In the genomic region with DNA sequence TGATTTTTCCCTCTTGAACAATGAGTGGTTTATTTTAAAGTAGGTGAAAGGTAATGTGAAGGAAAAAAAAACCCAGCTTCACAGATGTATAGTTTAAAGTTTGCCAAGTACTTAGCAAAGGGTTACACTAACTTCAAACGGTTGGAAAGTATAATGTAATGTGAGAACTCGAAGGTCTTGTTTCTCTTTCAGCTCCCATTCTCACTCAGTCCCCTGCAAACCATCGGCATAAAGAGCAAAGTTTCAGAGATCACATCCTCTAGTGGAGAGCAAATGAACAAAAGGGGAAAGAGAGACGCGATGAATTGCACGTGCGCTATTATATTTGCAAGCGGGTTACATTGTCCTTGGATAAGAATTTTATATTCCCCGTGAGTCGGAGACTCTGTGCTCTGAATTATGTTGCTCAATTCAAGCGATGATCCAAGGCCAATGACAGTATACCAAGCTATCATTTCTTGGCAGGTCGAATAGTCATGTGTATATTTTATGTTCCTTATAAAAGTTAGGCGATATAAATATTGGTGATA, we compare ENCODE assay signal across 1 cellular context.
TF ChIP-seq lines count a peak whose summit lies in the region.

No MANE protein-coding gene starts in this region.

TF ChIP-seq in HepG2, 621 proteins besides CTCF, POLR2A, EP300 and RAD21 (continued from another document and continues in another):
- TF ChIP-seq, protein P1, sequence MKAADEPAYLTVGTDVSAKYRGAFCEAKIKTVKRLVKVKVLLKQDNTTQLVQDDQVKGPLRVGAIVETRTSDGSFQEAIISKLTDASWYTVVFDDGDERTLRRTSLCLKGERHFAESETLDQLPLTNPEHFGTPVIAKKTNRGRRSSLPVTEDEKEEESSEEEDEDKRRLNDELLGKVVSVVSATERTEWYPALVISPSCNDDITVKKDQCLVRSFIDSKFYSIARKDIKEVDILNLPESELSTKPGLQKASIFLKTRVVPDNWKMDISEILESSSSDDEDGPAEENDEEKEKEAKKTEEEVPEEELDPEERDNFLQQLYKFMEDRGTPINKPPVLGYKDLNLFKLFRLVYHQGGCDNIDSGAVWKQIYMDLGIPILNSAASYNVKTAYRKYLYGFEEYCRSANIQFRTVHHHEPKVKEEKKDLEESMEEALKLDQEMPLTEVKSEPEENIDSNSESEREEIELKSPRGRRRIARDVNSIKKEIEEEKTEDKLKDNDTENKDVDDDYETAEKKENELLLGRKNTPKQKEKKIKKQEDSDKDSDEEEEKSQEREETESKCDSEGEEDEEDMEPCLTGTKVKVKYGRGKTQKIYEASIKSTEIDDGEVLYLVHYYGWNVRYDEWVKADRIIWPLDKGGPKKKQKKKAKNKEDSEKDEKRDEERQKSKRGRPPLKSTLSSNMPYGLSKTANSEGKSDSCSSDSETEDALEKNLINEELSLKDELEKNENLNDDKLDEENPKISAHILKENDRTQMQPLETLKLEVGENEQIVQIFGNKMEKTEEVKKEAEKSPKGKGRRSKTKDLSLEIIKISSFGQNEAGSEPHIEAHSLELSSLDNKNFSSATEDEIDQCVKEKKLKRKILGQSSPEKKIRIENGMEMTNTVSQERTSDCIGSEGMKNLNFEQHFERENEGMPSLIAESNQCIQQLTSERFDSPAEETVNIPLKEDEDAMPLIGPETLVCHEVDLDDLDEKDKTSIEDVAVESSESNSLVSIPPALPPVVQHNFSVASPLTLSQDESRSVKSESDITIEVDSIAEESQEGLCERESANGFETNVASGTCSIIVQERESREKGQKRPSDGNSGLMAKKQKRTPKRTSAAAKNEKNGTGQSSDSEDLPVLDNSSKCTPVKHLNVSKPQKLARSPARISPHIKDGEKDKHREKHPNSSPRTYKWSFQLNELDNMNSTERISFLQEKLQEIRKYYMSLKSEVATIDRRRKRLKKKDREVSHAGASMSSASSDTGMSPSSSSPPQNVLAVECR (CRISPR knock-in tag; IDR thresholded peaks at IDR 0.05; ENCODE audit: borderline replicate concordance), result peak; percentile 16; the same call in 1 of the 2 replicates
- TF ChIP-seq ZNF343 (CRISPR knock-in tag; IDR thresholded peaks at IDR 0.05) (no peak), U2AF2 (IDR thresholded peaks at IDR 0.05; ENCODE audit: low read depth, low read length) (no peak), TEAD2 (CRISPR knock-in tag; IDR thresholded peaks at IDR 0.05) (no peak), NFYB (CRISPR knock-in tag; IDR thresholded peaks at IDR 0.05) (no peak), DPF2 (CRISPR knock-in tag; IDR thresholded peaks at IDR 0.05; ENCODE audit: borderline replicate concordance, low read depth) (peak; percentile 57; the same call in 1 of the 2 replicates), MED8 (CRISPR knock-in tag; IDR thresholded peaks at IDR 0.05; ENCODE audit: insufficient replicate concordance) (peak; percentile 80), TOE1 (CRISPR knock-in tag; IDR thresholded peaks at IDR 0.05) (peak; percentile 25; the same call in 1 of the 2 replicates), GATA4 (IDR thresholded peaks at IDR 0.05; ENCODE audit: borderline replicate concordance, low read depth) (peak; percentile 80; the same call in 1 of the 2 replicates), ZNF24 (IDR thresholded peaks at IDR 0.05) (0 out of 2 replicates have a peak, but pooled peaks have one; percentile 11), SATB2 (CRISPR knock-in tag; IDR thresholded peaks at IDR 0.05) (0 out of 2 replicates have a peak, but pooled peaks have one; percentile 43), CEBPG (CRISPR knock-in tag; IDR thresholded peaks at IDR 0.05) (peak; percentile 78), SMC3 (IDR thresholded peaks at IDR 0.05; ENCODE audit: low read length) (peak; percentile 52; the same call in 1 of the 2 replicates), MEF2D (CRISPR knock-in tag; IDR thresholded peaks at IDR 0.05) (peak; percentile 84), KAT8 (CRISPR knock-in tag; IDR thresholded peaks at IDR 0.05) (peak; percentile 45; the same call in 1 of the 2 replicates), ZFP41 (CRISPR knock-in tag; IDR thresholded peaks at IDR 0.05; ENCODE audit: borderline replicate concordance) (no peak), ZNF616 (CRISPR knock-in tag; IDR thresholded peaks at IDR 0.05; ENCODE audit: low read depth) (no peak), IRX3 (CRISPR knock-in tag; IDR thresholded peaks at IDR 0.05; ENCODE audit: borderline replicate concordance, low read depth) (no peak), ZNF883 (CRISPR knock-in tag; IDR thresholded peaks at IDR 0.05; ENCODE audit: not compliant biosample characterization) (no peak), HNF4A (CRISPR knock-in tag; IDR thresholded peaks at IDR 0.05) (peak; percentile 89), RFX3 (CRISPR knock-in tag; IDR thresholded peaks at IDR 0.05) (no peak), ZNF629 (CRISPR knock-in tag; conservative IDR thresholded peaks at IDR 0.05) (peak; percentile 50), ZNF746 (CRISPR knock-in tag; IDR thresholded peaks at IDR 0.05) (no peak; the same call in 1 of the 2 replicates), MTA3 (CRISPR knock-in tag; IDR thresholded peaks at IDR 0.05) (no peak), DNMT1 (CRISPR knock-in tag; IDR thresholded peaks at IDR 0.05) (no peak), ZNF234 (CRISPR knock-in tag; conservative IDR thresholded peaks at IDR 0.05) (no peak), ZNF564 (CRISPR knock-in tag; IDR thresholded peaks at IDR 0.05) (no peak), MBD4 (IDR thresholded peaks at IDR 0.05; ENCODE audit: borderline replicate concordance, low read length) (peak; percentile 72; the same call in 1 of the 2 replicates), RFX5 (IDR thresholded peaks at IDR 0.05; ENCODE audit: low read depth, low read length) (no peak), NCOA2 (CRISPR knock-in tag; IDR thresholded peaks at IDR 0.05) (peak; percentile 90), PITX1 (CRISPR knock-in tag; IDR thresholded peaks at IDR 0.05) (peak; percentile 75), KDM2A (CRISPR knock-in tag; IDR thresholded peaks at IDR 0.05; ENCODE audit: borderline replicate concordance, low read depth) (no peak), GABPA (IDR thresholded peaks at IDR 0.05; ENCODE audit: low read depth, low read length) (no peak), GABPA (CRISPR knock-in tag; IDR thresholded peaks at IDR 0.05; ENCODE audit: low read depth) (no peak), ARNT2 (CRISPR knock-in tag; IDR thresholded peaks at IDR 0.05; ENCODE audit: low read depth) (peak; percentile 19; the same call in 1 of the 2 replicates), CREB1 (IDR thresholded peaks at IDR 0.05) (no peak), CREB1 (CRISPR knock-in tag; IDR thresholded peaks at IDR 0.05) (peak; percentile 70; the same call in 1 of the 2 replicates), IRF2 (CRISPR knock-in tag; IDR thresholded peaks at IDR 0.05) (peak; percentile 62; the same call in 1 of the 2 replicates), ZFP82 (CRISPR knock-in tag; IDR thresholded peaks at IDR 0.05; ENCODE audit: borderline replicate concordance) (no peak)
- TF ChIP-seq, protein P2, sequence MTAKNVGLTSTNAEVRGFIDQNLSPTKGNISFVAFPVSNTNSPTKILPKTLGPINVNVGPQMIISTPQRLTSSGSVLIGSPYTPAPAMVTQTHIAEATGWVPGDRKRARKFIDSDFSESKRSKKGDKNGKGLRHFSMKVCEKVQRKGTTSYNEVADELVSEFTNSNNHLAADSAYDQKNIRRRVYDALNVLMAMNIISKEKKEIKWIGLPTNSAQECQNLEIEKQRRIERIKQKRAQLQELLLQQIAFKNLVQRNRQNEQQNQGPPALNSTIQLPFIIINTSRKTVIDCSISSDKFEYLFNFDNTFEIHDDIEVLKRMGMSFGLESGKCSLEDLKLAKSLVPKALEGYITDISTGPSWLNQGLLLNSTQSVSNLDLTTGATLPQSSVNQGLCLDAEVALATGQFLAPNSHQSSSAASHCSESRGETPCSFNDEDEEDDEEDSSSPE (CRISPR knock-in tag; IDR thresholded peaks at IDR 0.05), result 0 out of 2 replicates have a peak, but pooled peaks have one; percentile 25
- TF ChIP-seq, protein P3, sequence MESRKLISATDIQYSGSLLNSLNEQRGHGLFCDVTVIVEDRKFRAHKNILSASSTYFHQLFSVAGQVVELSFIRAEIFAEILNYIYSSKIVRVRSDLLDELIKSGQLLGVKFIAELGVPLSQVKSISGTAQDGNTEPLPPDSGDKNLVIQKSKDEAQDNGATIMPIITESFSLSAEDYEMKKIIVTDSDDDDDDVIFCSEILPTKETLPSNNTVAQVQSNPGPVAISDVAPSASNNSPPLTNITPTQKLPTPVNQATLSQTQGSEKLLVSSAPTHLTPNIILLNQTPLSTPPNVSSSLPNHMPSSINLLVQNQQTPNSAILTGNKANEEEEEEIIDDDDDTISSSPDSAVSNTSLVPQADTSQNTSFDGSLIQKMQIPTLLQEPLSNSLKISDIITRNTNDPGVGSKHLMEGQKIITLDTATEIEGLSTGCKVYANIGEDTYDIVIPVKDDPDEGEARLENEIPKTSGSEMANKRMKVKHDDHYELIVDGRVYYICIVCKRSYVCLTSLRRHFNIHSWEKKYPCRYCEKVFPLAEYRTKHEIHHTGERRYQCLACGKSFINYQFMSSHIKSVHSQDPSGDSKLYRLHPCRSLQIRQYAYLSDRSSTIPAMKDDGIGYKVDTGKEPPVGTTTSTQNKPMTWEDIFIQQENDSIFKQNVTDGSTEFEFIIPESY (CRISPR knock-in tag; IDR thresholded peaks at IDR 0.05), result no peak
- TF ChIP-seq, protein P4, sequence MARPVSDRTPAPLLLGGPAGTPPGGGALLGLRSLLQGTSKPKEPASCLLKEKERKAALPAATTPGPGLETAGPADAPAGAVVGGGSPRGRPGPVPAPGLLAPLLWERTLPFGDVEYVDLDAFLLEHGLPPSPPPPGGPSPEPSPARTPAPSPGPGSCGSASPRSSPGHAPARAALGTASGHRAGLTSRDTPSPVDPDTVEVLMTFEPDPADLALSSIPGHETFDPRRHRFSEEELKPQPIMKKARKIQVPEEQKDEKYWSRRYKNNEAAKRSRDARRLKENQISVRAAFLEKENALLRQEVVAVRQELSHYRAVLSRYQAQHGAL (CRISPR knock-in tag; IDR thresholded peaks at IDR 0.05; ENCODE audit: not compliant biosample characterization), result no peak
- TF ChIP-seq, protein P5, sequence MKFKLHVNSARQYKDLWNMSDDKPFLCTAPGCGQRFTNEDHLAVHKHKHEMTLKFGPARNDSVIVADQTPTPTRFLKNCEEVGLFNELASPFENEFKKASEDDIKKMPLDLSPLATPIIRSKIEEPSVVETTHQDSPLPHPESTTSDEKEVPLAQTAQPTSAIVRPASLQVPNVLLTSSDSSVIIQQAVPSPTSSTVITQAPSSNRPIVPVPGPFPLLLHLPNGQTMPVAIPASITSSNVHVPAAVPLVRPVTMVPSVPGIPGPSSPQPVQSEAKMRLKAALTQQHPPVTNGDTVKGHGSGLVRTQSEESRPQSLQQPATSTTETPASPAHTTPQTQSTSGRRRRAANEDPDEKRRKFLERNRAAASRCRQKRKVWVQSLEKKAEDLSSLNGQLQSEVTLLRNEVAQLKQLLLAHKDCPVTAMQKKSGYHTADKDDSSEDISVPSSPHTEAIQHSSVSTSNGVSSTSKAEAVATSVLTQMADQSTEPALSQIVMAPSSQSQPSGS (CRISPR knock-in tag; IDR thresholded peaks at IDR 0.05), result no peak; the same call in 1 of the 2 replicates
- TF ChIP-seq, protein P6, sequence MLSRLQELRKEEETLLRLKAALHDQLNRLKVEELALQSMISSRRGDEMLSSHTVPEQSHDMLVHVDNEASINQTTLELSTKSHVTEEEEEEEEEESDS (CRISPR knock-in tag; IDR thresholded peaks at IDR 0.05; ENCODE audit: borderline replicate concordance), result no peak
- TF ChIP-seq, protein P7, sequence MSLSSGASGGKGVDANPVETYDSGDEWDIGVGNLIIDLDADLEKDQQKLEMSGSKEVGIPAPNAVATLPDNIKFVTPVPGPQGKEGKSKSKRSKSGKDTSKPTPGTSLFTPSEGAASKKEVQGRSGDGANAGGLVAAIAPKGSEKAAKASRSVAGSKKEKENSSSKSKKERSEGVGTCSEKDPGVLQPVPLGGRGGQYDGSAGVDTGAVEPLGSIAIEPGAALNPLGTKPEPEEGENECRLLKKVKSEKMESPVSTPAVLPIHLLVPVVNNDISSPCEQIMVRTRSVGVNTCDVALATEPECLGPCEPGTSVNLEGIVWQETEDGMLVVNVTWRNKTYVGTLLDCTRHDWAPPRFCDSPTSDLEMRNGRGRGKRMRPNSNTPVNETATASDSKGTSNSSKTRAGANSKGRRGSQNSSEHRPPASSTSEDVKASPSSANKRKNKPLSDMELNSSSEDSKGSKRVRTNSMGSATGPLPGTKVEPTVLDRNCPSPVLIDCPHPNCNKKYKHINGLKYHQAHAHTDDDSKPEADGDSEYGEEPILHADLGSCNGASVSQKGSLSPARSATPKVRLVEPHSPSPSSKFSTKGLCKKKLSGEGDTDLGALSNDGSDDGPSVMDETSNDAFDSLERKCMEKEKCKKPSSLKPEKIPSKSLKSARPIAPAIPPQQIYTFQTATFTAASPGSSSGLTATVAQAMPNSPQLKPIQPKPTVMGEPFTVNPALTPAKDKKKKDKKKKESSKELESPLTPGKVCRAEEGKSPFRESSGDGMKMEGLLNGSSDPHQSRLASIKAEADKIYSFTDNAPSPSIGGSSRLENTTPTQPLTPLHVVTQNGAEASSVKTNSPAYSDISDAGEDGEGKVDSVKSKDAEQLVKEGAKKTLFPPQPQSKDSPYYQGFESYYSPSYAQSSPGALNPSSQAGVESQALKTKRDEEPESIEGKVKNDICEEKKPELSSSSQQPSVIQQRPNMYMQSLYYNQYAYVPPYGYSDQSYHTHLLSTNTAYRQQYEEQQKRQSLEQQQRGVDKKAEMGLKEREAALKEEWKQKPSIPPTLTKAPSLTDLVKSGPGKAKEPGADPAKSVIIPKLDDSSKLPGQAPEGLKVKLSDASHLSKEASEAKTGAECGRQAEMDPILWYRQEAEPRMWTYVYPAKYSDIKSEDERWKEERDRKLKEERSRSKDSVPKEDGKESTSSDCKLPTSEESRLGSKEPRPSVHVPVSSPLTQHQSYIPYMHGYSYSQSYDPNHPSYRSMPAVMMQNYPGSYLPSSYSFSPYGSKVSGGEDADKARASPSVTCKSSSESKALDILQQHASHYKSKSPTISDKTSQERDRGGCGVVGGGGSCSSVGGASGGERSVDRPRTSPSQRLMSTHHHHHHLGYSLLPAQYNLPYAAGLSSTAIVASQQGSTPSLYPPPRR (CRISPR knock-in tag; IDR thresholded peaks at IDR 0.05; ENCODE audit: borderline replicate concordance), result peak; percentile 77; the same call in 1 of the 2 replicates
- TF ChIP-seq, protein P8, sequence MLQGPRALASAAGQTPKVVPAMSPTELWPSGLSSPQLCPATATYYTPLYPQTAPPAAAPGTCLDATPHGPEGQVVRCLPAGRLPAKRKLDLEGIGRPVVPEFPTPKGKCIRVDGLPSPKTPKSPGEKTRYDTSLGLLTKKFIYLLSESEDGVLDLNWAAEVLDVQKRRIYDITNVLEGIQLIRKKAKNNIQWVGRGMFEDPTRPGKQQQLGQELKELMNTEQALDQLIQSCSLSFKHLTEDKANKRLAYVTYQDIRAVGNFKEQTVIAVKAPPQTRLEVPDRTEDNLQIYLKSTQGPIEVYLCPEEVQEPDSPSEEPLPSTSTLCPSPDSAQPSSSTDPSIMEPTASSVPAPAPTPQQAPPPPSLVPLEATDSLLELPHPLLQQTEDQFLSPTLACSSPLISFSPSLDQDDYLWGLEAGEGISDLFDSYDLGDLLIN (CRISPR knock-in tag; IDR thresholded peaks at IDR 0.05; ENCODE audit: borderline replicate concordance), result no peak
- TF ChIP-seq, protein P9, sequence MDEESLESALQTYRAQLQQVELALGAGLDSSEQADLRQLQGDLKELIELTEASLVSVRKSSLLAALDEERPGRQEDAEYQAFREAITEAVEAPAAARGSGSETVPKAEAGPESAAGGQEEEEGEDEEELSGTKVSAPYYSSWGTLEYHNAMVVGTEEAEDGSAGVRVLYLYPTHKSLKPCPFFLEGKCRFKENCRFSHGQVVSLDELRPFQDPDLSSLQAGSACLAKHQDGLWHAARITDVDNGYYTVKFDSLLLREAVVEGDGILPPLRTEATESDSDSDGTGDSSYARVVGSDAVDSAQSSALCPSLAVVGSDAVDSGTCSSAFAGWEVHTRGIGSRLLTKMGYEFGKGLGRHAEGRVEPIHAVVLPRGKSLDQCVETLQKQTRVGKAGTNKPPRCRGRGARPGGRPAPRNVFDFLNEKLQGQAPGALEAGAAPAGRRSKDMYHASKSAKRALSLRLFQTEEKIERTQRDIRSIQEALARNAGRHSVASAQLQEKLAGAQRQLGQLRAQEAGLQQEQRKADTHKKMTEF (CRISPR knock-in tag; IDR thresholded peaks at IDR 0.05), result peak; percentile 80
